In genomic region chr11:83206221-83206620, GRCh38 we compare ENCODE assay signal across 32 cellular contexts.
"Had no signal": no experiment of that assay in that cellular context is flagged by ENCODE, and none has a peak within 500 bp of the region (broad histone marks: within the 10 kb centered on the region; RNA-seq: fewer than 3 reads in every experiment).

No MANE protein-coding gene starts in this region.

- ATAC-seq: activated CD8-positive, alpha-beta T cell treated with anti-CD3 and anti-CD28 coated beads for 36 hours; activated naive CD4-positive, alpha-beta T cell treated with anti-CD3 and anti-CD28 coated beads, Interleukin-2, amount 50 U/mL, for 72 hours; activated T-cell treated with anti-CD3 and anti-CD28 coated beads, Interleukin-2, amount 50 U/mL, for 4 hours; activated T-cell treated with anti-CD3 and anti-CD28 coated beads, Interleukin-2, amount 50 U/mL, for 72 hours; activated T-helper 17 cell treated with anti-CD3 and anti-CD28 coated beads, Interleukin-2, amount 50 U/mL, for 72 hours had no signal

- H3K4me3 ChIP-seq: adrenal gland, ascending aorta, cardiac muscle cell had no signal

- FAIRE-seq: bronchial epithelial cell, TTC549 had no signal

- DNase-seq: activated B cell treated with CpG ODN at 0.5 μM for 24 hours; activated CD4-positive, alpha-beta memory T cell treated with anti-CD3 and anti-CD28 coated beads for 36 hours; activated CD4-positive, alpha-beta T cell treated with anti-CD3 and anti-CD28 coated beads for 4 hours; activated CD4-positive, alpha-beta T cell treated with anti-CD3 and anti-CD28 coated beads, Interleukin-2, amount 10 ng/mL, durations not matched to agents 24 days and 14 days; activated CD4-positive, alpha-beta T cell treated with anti-CD3 and anti-CD28 coated beads, Interleukin-2, amount 50 U/mL, for 1 hour; activated CD4-positive, alpha-beta T cell treated with anti-CD3 and anti-CD28 coated beads, Interleukin-2, amount 50 U/mL, for 4 hours; activated CD4-positive, CD25-positive, alpha-beta regulatory T cell treated with anti-CD3 and anti-CD28 coated beads, Interleukin-2, amount 50 U/mL, for 72 hours; activated CD8-positive, alpha-beta memory T cell treated with anti-CD3 and anti-CD28 coated beads, Interleukin-2, amount 50 U/mL, for 4 hours; activated CD8-positive, alpha-beta T cell treated with anti-CD3 and anti-CD28 coated beads for 36 hours; activated effector memory CD4-positive, alpha-beta T cell treated with anti-CD3 and anti-CD28 coated beads, Interleukin-2, amount 50 U/mL, for 16 hours; activated gamma-delta T cell treated with Interleukin-2 at 50 U/mL for 16 hours; activated naive CD4-positive, alpha-beta T cell; activated naive CD4-positive, alpha-beta T cell treated with anti-CD3 and anti-CD28 coated beads for 36 hours; activated naive CD4-positive, alpha-beta T cell treated with anti-CD3 and anti-CD28 coated beads, Interleukin-2, amount 50 U/mL, for 16 hours; activated naive CD8-positive, alpha-beta T cell treated with anti-CD3 and anti-CD28 coated beads for 36 hours; activated T-cell treated with anti-CD3 and anti-CD28 coated beads for 4 hours; activated T-cell treated with anti-CD3 and anti-CD28 coated beads, Interleukin-2, amount 50 U/mL, for 1 hour; activated T-cell treated with anti-CD3 and anti-CD28 coated beads, Interleukin-2, amount 50 U/mL, for 4 hours; activated T-cell treated with anti-CD3 and anti-CD28 coated beads, Interleukin-2, amount 50 U/mL, for 72 hours; adrenal gland; amygdala; anterior cingulate cortex; caudate nucleus; cerebellar nuclear complex; T-helper 1 cell; T-helper 9 cell had no signal
